In the genomic region with DNA sequence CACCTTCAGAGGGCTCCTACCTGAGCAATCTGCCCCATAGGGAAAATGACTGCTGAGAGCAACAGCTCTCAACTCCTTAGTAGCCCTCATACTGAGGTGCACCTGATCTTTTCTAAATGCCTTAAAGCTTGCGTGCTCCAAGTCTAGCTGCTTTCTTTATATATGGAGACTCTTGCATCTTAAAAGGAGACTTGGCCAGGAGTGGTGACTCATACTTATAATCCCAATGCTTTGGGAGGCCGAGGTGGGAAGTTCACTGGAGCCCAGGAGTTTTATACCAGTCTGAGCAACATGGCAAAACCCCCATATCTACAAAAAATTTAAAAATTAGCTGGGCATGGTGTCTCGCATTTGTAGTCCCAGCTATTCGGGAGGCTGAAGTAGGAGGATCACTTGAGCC, we compare ENCODE assay signal across 18 cellular contexts.
DNase-seq lines count a peak whose midpoint lies in the region; ATAC-seq and TF ChIP-seq lines count a peak whose summit lies in the region.
"Had no signal": no experiment of that assay in that cellular context is flagged by ENCODE, and none has a peak within 500 bp of the region (broad histone marks: within the 10 kb centered on the region; RNA-seq: fewer than 3 reads in every experiment).

No MANE protein-coding gene starts in this region.

- no peak overlapping the region for H2BK15ac ChIP-seq in IMR-90 (ENCODE audit: low read depth, low read length)

- no peak overlapping the region for H2AK9ac ChIP-seq in IMR-90 (replicated peaks; ENCODE audit: low read depth, low read length, poor library complexity)

- no peaks in the 10 kb centered on the region for H3K79me1 ChIP-seq in IMR-90 (ENCODE audit: low read depth in 1 of 2, low read length in 2 of 2)

- no peak overlapping the region for H2AFZ ChIP-seq in IMR-90 (replicated peaks; ENCODE audit: low read length, poor library complexity)
- no peak overlapping the region for H2AFZ ChIP-seq in smooth muscle cell (ENCODE audit: low read depth)

- no peaks in the 10 kb centered on the region for H3K79me2 ChIP-seq in smooth muscle cell (ENCODE audit: low read depth)

- H3K9me1 ChIP-seq in IMR-90 (ENCODE audit: insufficient read depth, low read length), result no peaks in the 10 kb centered on the region

- H3K27ac ChIP-seq in IMR-90 (ENCODE audit: insufficient read depth, low read length), result no peak overlapping the region
- no peak overlapping the region for H3K27ac ChIP-seq in endodermal cell (ENCODE audit: low read depth, low read length)
- H3K27ac ChIP-seq in smooth muscle cell (ENCODE audit: low read depth), result no peak overlapping the region
- no peak overlapping the region for H3K27ac ChIP-seq in ascending aorta
- H3K27ac ChIP-seq: SK-N-MC had no signal

- no peak overlapping the region for H3K9ac ChIP-seq in IMR-90 (ENCODE audit: low read depth, low read length)
- H3K9ac ChIP-seq in endodermal cell (ENCODE audit: extremely low read depth, low read length, poor library complexity, severe bottlenecking), result no peak overlapping the region
- H3K9ac ChIP-seq in smooth muscle cell (ENCODE audit: low read depth), result no peak overlapping the region

- no peak overlapping the region for H4K8ac ChIP-seq in IMR-90 (ENCODE audit: low read depth in 2 of 2, low read length in 2 of 2)

- intact Hi-C loops in IMR-90 (cut with micrococcal nuclease) (loop anchor here (2.0 to 5.0 kb wide), 2 partner anchors 484 to 671 kb away; no protein-coding TSS in a partner anchor), ascending aorta (cut with DNase I) (loop anchor here (10.0 kb wide), 1 partner anchor 341 kb away; no protein-coding TSS in a partner anchor)

- peaks cover 6% of the 10 kb centered on the region for H3K9me3 Mint-ChIP-seq in endodermal cell
- H3K9me3 Mint-ChIP-seq: CD4-positive, alpha-beta T cell had no signal

- H3K4me1 ChIP-seq in IMR-90 (ENCODE audit: control insufficient read depth, insufficient read depth, low read length) (no peaks in the 10 kb centered on the region), endodermal cell (ENCODE audit: control insufficient read depth, insufficient read depth, low read length) (no peaks in the 10 kb centered on the region), smooth muscle cell (ENCODE audit: low read depth) (no peaks in the 10 kb centered on the region), ascending aorta (peaks cover 0 to 4% of the 10 kb centered on the region in 2 donors)

- no peak overlapping the region for H3K56ac ChIP-seq in IMR-90 (ENCODE audit: extremely low read depth, insufficient read depth, low read length)

- H4K5ac ChIP-seq in IMR-90 (ENCODE audit: low read depth, low read length), result no peak overlapping the region

- H3K4me3 ChIP-seq in IMR-90 (ENCODE audit: insufficient read depth, low read depth, low read length), result no peak overlapping the region
- no peak overlapping the region for H3K4me3 ChIP-seq in endodermal cell (ENCODE audit: low read length)
- no peak overlapping the region for H3K4me3 ChIP-seq in smooth muscle cell
- H3K4me3 ChIP-seq in ascending aorta, result no peak overlapping the region
- H3K4me3 ChIP-seq: SK-N-MC had no signal

- dilution Hi-C loops in IMR-90 (cut with HindIII; ENCODE audit: low sequenced_read_pairs, unreplicated experiment), result no loop called here

- H2BK20ac ChIP-seq in IMR-90 (ENCODE audit: low read depth, low read length), result no peak overlapping the region

- no peak for TF ChIP-seq RAD21 in IMR-90 (IDR thresholded peaks at IDR 0.05; ENCODE audit: low read length)

- no peak for TF ChIP-seq POLR2A in IMR-90 (IDR thresholded peaks at IDR 0.05; ENCODE audit: low read depth, low read length)

- H3K27me3 Mint-ChIP-seq in endodermal cell (ENCODE audit: insufficient read depth), result no peaks in the 10 kb centered on the region
- H3K27me3 Mint-ChIP-seq: CD4-positive, alpha-beta T cell had no signal

- H3K4me3 Mint-ChIP-seq in endodermal cell, result no peak overlapping the region
- H3K4me3 Mint-ChIP-seq: CD4-positive, alpha-beta T cell had no signal

- no TSS peak for BruUV-seq in IMR-90 (replicated peaks; lab: Mats Ljungman, UMichigan)

- no peak overlapping the region for H4K91ac ChIP-seq in IMR-90 (ENCODE audit: insufficient read depth, low read depth, low read length)

- H3K14ac ChIP-seq in IMR-90 (replicated peaks; ENCODE audit: low read depth, low read length), result no peak overlapping the region

- WGBS in IMR-90 (ENCODE audit: extremely low coverage in 2 of 2, insufficient read length in 1 of 2), 2 experiments, result no CpG with 5 or more reads among the region's 4 CpGs
- WGBS in endodermal cell (ENCODE audit: insufficient coverage in 1 of 2, insufficient read length in 1 of 2), 2 experiments, result 91 to 92% methylated on average over 3 to 4 of the region's 4 CpGs
- 66% methylated on average over 4 of the region's 4 CpGs for WGBS in smooth muscle cell (ENCODE audit: low lambda C conversion rate)

- no peaks in the 10 kb centered on the region for H3K36me3 Mint-ChIP-seq in endodermal cell (ENCODE audit: low read depth)

- no peak overlapping the region for H3K4ac ChIP-seq in IMR-90 (ENCODE audit: low read depth, low read length)

- H4K20me1 ChIP-seq in IMR-90 (ENCODE audit: insufficient read depth, low read length), result no peaks in the 10 kb centered on the region
- no peaks in the 10 kb centered on the region for H4K20me1 ChIP-seq in smooth muscle cell (ENCODE audit: low read depth)

- CTCF ChIA-PET in IMR-90 (lab: Yijun Ruan, JAX), result interaction anchor here (2.5 kb wide), 1 partner anchor 43 kb away, joined by 33 read pairs; no protein-coding TSS in a partner anchor

- H3K9me3 ChIP-seq in IMR-90 (ENCODE audit: control insufficient read depth, insufficient read depth, low read length) (no peaks in the 10 kb centered on the region), endodermal cell (ENCODE audit: control insufficient read depth, low read length) (no peaks in the 10 kb centered on the region), smooth muscle cell (replicated peaks; ENCODE audit: low read depth) (no peaks in the 10 kb centered on the region), ascending aorta (no peaks in the 10 kb centered on the region)
- H3K9me3 ChIP-seq: BE2C had no signal

- H3K4me2 ChIP-seq in IMR-90 (ENCODE audit: low read depth, low read length) (no peak overlapping the region), smooth muscle cell (peak overlapping the region; percentile 13)

- H3K18ac ChIP-seq in IMR-90 (ENCODE audit: low read depth, low read length), result no peak overlapping the region

- POLR2A ChIA-PET in IMR-90 (lab: Charles Lee; ENCODE audit: unreplicated experiment), result no interaction called here

- DNase-seq in activated CD8-positive, alpha-beta memory T cell treated with anti-CD3 and anti-CD28 coated beads for 24 hours, result peak; percentile 50
- no peak for DNase-seq in activated CD8-positive, alpha-beta memory T cell treated with anti-CD3 and anti-CD28 coated beads, Interleukin-2, amount 50 U/mL, for 4 hours
- peak; percentile 28 for DNase-seq in IMR-90
- peak; percentile 77 for DNase-seq in endodermal cell
- DNase-seq in smooth muscle cell (lab: John Stamatoyannopoulos, UW; ENCODE audit: unreplicated experiment), result no peak
- DNase-seq in GM10266 (ENCODE audit: extremely low spot score), result no peak
- DNase-seq in SHP77 treated with DMSO at 0.1 percent for 48 hours (lab: John Stamatoyannopoulos, UW), result no peak
- no peak for DNase-seq in ascending aorta (ENCODE audit: low spot score in 2 of 2)
- DNase-seq: 8988T; BE2C; CD4-positive, alpha-beta T cell; EL; NCI-H1092 treated with DMSO at 0.1 percent for 48 hours; NCI-H2081; NCI-H2171 treated with DMSO at 0.1 percent for 48 hours; NCI-H446 treated with DMSO at 0.1 percent for 48 hours; Right ventricle myocardium superior had no signal

- H3K27me3 ChIP-seq in IMR-90 (ENCODE audit: control insufficient read depth, insufficient read depth, low read length) (no peaks in the 10 kb centered on the region), endodermal cell (ENCODE audit: control insufficient read depth, insufficient read depth, low read length, poor library complexity, severe bottlenecking) (no peaks in the 10 kb centered on the region), smooth muscle cell (ENCODE audit: low read depth) (no peaks in the 10 kb centered on the region), ascending aorta (no peaks in the 10 kb centered on the region)
- H3K27me3 ChIP-seq: BE2C had no signal

- no peak for ATAC-seq in IMR-90 (ENCODE audit: low read depth)

- no peak overlapping the region for H3K23ac ChIP-seq in IMR-90 (ENCODE audit: low read depth, low read length)

- H3K36me3 ChIP-seq in IMR-90 (ENCODE audit: control insufficient read depth, insufficient read depth, low read length) (no peaks in the 10 kb centered on the region), endodermal cell (ENCODE audit: control insufficient read depth, insufficient read depth, low read length) (no peaks in the 10 kb centered on the region), smooth muscle cell (ENCODE audit: low read depth) (no peaks in the 10 kb centered on the region), ascending aorta (no peaks in the 10 kb centered on the region)
- H3K36me3 ChIP-seq: BE2C had no signal

- peaks cover 20% of the 10 kb centered on the region for H3K4me1 Mint-ChIP-seq in endodermal cell

- H3K27ac Mint-ChIP-seq in endodermal cell, result peak overlapping the region; percentile 49
- H3K27ac Mint-ChIP-seq: CD4-positive, alpha-beta T cell had no signal

- H2BK5ac ChIP-seq in IMR-90 (ENCODE audit: low read depth, low read length, poor library complexity, severe bottlenecking), result no peak overlapping the region

- in situ Hi-C loops in IMR-90 (cut with MboI; ENCODE audit: low sequenced_read_pairs), result loop anchor here (5.0 to 10.0 kb wide), 2 partner anchors 44 to 281 kb away; no protein-coding TSS in a partner anchor

- H2AK5ac ChIP-seq in IMR-90 (ENCODE audit: low read depth, low read length), result no peak overlapping the region

- H2BK120ac ChIP-seq in IMR-90 (ENCODE audit: low read depth, low read length), result no peak overlapping the region

- H3F3A ChIP-seq in smooth muscle cell (ENCODE audit: low read depth), result no peaks in the 10 kb centered on the region

- TF ChIP-seq CTCF in IMR-90 (conservative IDR thresholded peaks at IDR 0.05; ENCODE audit: low read depth, low read length) (no peak), endodermal cell (conservative IDR thresholded peaks at IDR 0.05) (no peak), smooth muscle cell (IDR thresholded peaks at IDR 0.05; ENCODE audit: borderline replicate concordance, insufficient read depth, poor library complexity, severe bottlenecking) (no peak), GM10266 (IDR thresholded peaks at IDR 0.05; ENCODE audit: control insufficient read depth, insufficient read depth, low read depth, missing control alignments) (no peak), ascending aorta (IDR thresholded peaks at IDR 0.05) (no peak)

TF ChIP-seq in IMR-90, 13 proteins besides CTCF, POLR2A, EP300 and RAD21:
- TF ChIP-seq SMC3 (IDR thresholded peaks at IDR 0.05; ENCODE audit: low read depth, low read length) (no peak), CHD1 (IDR thresholded peaks at IDR 0.05; ENCODE audit: low read depth, low read length) (no peak)

Comparison
In these comparisons a context has a peak if more than half of its experiments do, and no peak if none do; other contexts are left out.
1. DNase-seq: peak in activated CD8-positive, alpha-beta memory T cell treated with anti-CD3 and anti-CD28 coated beads for 24 hours (single experiment), IMR-90 (single experiment) and endodermal cell (single experiment); none in activated CD8-positive, alpha-beta memory T cell treated with anti-CD3 and anti-CD28 coated beads, Interleukin-2, amount 50 U/mL, for 4 hours (single experiment), smooth muscle cell (single experiment), GM10266 (single experiment), SHP77 treated with DMSO at 0.1 percent for 48 hours (single experiment) and ascending aorta (0 of 2).